ENCODE assay signal across 12 cellular contexts in genomic region chr10:63605568-63605967, GRCh38.
A peak's percentile ranks its signal among the peaks of the same experiment; 100 is the strongest.
DNase-seq lines count a peak whose midpoint lies in the region; ATAC-seq and TF ChIP-seq lines count a peak whose summit lies in the region.
"Had no signal": no experiment of that assay in that cellular context is flagged by ENCODE, and none has a peak within 500 bp of the region (broad histone marks: within the 10 kb centered on the region; RNA-seq: fewer than 3 reads in every experiment).

No MANE protein-coding gene starts in this region.

- H3K9me3 Mint-ChIP-seq in activated CD8-positive, alpha-beta T cell treated with anti-CD3 and anti-CD28 coated beads for 36 hours, result no peaks in the 10 kb centered on the region

- intact Hi-C loops in activated CD8-positive, alpha-beta T cell treated with anti-CD3 and anti-CD28 coated beads for 36 hours (cut with micrococcal nuclease), result no loop called here

- no peak overlapping the region for H3K4me3 ChIP-seq in kidney epithelial cell (ENCODE audit: low read depth, low read length)

- peaks cover 2% of the 10 kb centered on the region for H3K36me3 Mint-ChIP-seq in activated CD8-positive, alpha-beta T cell treated with anti-CD3 and anti-CD28 coated beads for 36 hours (ENCODE audit: low read depth)

- H3K27ac Mint-ChIP-seq in activated CD8-positive, alpha-beta T cell treated with anti-CD3 and anti-CD28 coated beads for 36 hours, result no peak overlapping the region

- peak; percentile 68 for DNase-seq in Ammon's horn (ENCODE audit: low spot score)
- peak; percentile 64 for DNase-seq in HT1080 (ENCODE audit: low read depth)
- peak; percentile 7 for DNase-seq in amniotic epithelial cell (ENCODE audit: low read depth)
- peak; percentile 9 for DNase-seq in kidney epithelial cell (ENCODE audit: low read depth)
- no peak for DNase-seq in activated CD8-positive, alpha-beta T cell treated with anti-CD3 and anti-CD28 coated beads for 36 hours
- no peak for DNase-seq in occipital lobe (lab: John Stamatoyannopoulos, UW)
- DNase-seq in COR-L47 (lab: John Stamatoyannopoulos, UW), result no peak
- DNase-seq: activated naive CD4-positive, alpha-beta T cell treated with anti-CD3 and anti-CD28 coated beads, Interleukin-2, amount 50 U/mL, for 16 hours; NCI-H345; SHP77; stimulated activated CD4-positive, alpha-beta T cell treated with anti-CD3 and anti-CD28 coated beads, Interleukin-2, amount 100 ng/mL, for 24 hours had no signal

- POLR2A ChIA-PET in activated CD8-positive, alpha-beta T cell treated with anti-CD3 and anti-CD28 coated beads for 36 hours (lab: Charles Lee), result no interaction called here

- no peak overlapping the region for H3K4me3 Mint-ChIP-seq in activated CD8-positive, alpha-beta T cell treated with anti-CD3 and anti-CD28 coated beads for 36 hours

- ATAC-seq in activated CD8-positive, alpha-beta T cell treated with anti-CD3 and anti-CD28 coated beads for 36 hours, result no peak
- no peak for ATAC-seq in HG02798 (IDR thresholded peaks at IDR 0.05; ENCODE audit: poor library complexity, unreplicated experiment)

- no peaks in the 10 kb centered on the region for H3K27me3 ChIP-seq in kidney epithelial cell (ENCODE audit: control insufficient read depth, insufficient read depth, low read length)

- H3K4me1 Mint-ChIP-seq in activated CD8-positive, alpha-beta T cell treated with anti-CD3 and anti-CD28 coated beads for 36 hours (ENCODE audit: low read depth), result no peaks in the 10 kb centered on the region

- CTCF ChIA-PET in activated CD8-positive, alpha-beta T cell treated with anti-CD3 and anti-CD28 coated beads for 36 hours (lab: Charles Lee), result no interaction called here

- no peaks in the 10 kb centered on the region for H3K27me3 Mint-ChIP-seq in activated CD8-positive, alpha-beta T cell treated with anti-CD3 and anti-CD28 coated beads for 36 hours

- no peak for TF ChIP-seq CTCF in kidney epithelial cell (IDR thresholded peaks at IDR 0.05; ENCODE audit: insufficient read depth, low read length, poor library complexity, severe bottlenecking)
- TF ChIP-seq CTCF in activated CD8-positive, alpha-beta T cell treated with anti-CD3 and anti-CD28 coated beads for 36 hours (IDR thresholded peaks at IDR 0.05), result no peak

- no peaks in the 10 kb centered on the region for H3K36me3 ChIP-seq in kidney epithelial cell (ENCODE audit: control insufficient read depth, insufficient read depth, low read length)

Comparison
In these comparisons a context has a peak if more than half of its experiments do, and no peak if none do; other contexts are left out.
1. DNase-seq: peak in Ammon's horn (single experiment), HT1080 (single experiment), amniotic epithelial cell (single experiment) and kidney epithelial cell (single experiment); none in activated CD8-positive, alpha-beta T cell treated with anti-CD3 and anti-CD28 coated beads for 36 hours (single experiment), occipital lobe (single experiment) and COR-L47 (single experiment).